ENCODE assay signal across 18 cellular contexts in genomic region chr2:20074001-20074648, GRCh38. TPM values are rescaled to one million over a fixed set of nuclear protein-coding genes. Genes with fewer than 3 reads are reported as not detected.
DNase-seq lines count a peak whose midpoint lies in the region; ATAC-seq and TF ChIP-seq lines count a peak whose summit lies in the region.
"Had no signal": no experiment of that assay in that cellular context is flagged by ENCODE, and none has a peak within 500 bp of the region (broad histone marks: within the 10 kb centered on the region; RNA-seq: fewer than 3 reads in every experiment).

No MANE protein-coding gene starts in this region.

- intact Hi-C loops in body of pancreas (cut with DNase I) = no loop called here
- intact Hi-C loops in gastrocnemius medialis (cut with DNase I; ENCODE audit: low total_unique reads) = no loop called here

- WGBS in body of pancreas, 2 donors = 29 to 31% methylated on average over 9 of the region's 9 CpGs

- DNase-seq in DMS79 (lab: John Stamatoyannopoulos, UW) (peak; percentile 13), NCI-H2029 (lab: John Stamatoyannopoulos, UW) (peak; percentile 72), body of pancreas (peak; percentile 72 to 92 (median 83)), gastrocnemius medialis (no peak), Kasumi-1 (lab: John Stamatoyannopoulos, UW) (no peak), caudate nucleus (lab: John Stamatoyannopoulos, UW) (no peak), SKM-1 treated with dmso at 0.1 percent for 144 hours (lab: John Stamatoyannopoulos, UW; ENCODE audit: unreplicated experiment) (no peak)
- DNase-seq: activated CD4-positive, alpha-beta memory T cell treated with anti-CD3 and anti-CD28 coated beads, Interleukin-2, amount 10 ng/mL, durations not matched to agents 7 days and 5 days; activated effector memory CD4-positive, alpha-beta T cell treated with Interleukin-2 at 50 U/mL for 16 hours; effector CD4-positive, alpha-beta T cell; foreskin keratinocyte; MG63; midbrain; NCI-H524; T-helper 9 cell; upper lobe of left lung had no signal

- ATAC-seq in body of pancreas (peak; percentile 69), gastrocnemius medialis (no peak)
- ATAC-seq: foreskin keratinocyte had no signal

- H3K36me3 ChIP-seq in body of pancreas (replicated peaks in 1 of 2; ENCODE audit: insufficient read depth in 1 of 2, low read depth in 2 of 2) (no peaks in the 10 kb centered on the region), neuron (ENCODE audit: insufficient read depth, low read length) (no peaks in the 10 kb centered on the region), gastrocnemius medialis (no peaks in the 10 kb centered on the region)
- H3K36me3 ChIP-seq: MG63, upper lobe of left lung had no signal

- H3K27me3 ChIP-seq in body of pancreas (no peaks in the 10 kb centered on the region), neuron (ENCODE audit: insufficient read depth, low read length) (no peaks in the 10 kb centered on the region), gastrocnemius medialis (no peaks in the 10 kb centered on the region)
- H3K27me3 ChIP-seq: foreskin keratinocyte, MG63, upper lobe of left lung had no signal

- H3K4me1 ChIP-seq in body of pancreas (peaks cover 33% of the 10 kb centered on the region), neuron (ENCODE audit: insufficient read depth, low read length) (peaks cover 17% of the 10 kb centered on the region), gastrocnemius medialis (no peaks in the 10 kb centered on the region)
- H3K4me1 ChIP-seq: parathyroid adenoma had no signal

- no peaks in the 10 kb centered on the region for H3K9me3 ChIP-seq in body of pancreas
- H3K9me3 ChIP-seq in neuron (ENCODE audit: low read length) = no peaks in the 10 kb centered on the region
- H3K9me3 ChIP-seq in gastrocnemius medialis = no peaks in the 10 kb centered on the region
- H3K9me3 ChIP-seq: MG63, upper lobe of left lung had no signal

- no peak overlapping the region for H3K4me3 ChIP-seq in body of pancreas
- H3K4me3 ChIP-seq in neuron (ENCODE audit: low read length) = no peak overlapping the region
- no peak overlapping the region for H3K4me3 ChIP-seq in gastrocnemius medialis
- H3K4me3 ChIP-seq: MG63, upper lobe of left lung had no signal

- TF ChIP-seq POLR2A in body of pancreas (IDR thresholded peaks at IDR 0.05) (no peak), gastrocnemius medialis (IDR thresholded peaks at IDR 0.05) (no peak)

- in situ Hi-C loops in gastrocnemius medialis (cut with MboI; ENCODE audit: low sequenced_read_pairs in 4 of 4) = loop anchor here in 1 of 4 donors (25.0 kb wide), 1 partner anchor 563 kb away; no protein-coding TSS in a partner anchor

- peak overlapping the region in 3 of 4 donors; percentile 53 to 71 (median 65) for H3K27ac ChIP-seq in body of pancreas
- no peak overlapping the region for H3K27ac ChIP-seq in gastrocnemius medialis
- H3K27ac ChIP-seq in caudate nucleus (ENCODE audit: low read depth, low read length) = no peak overlapping the region
- H3K27ac ChIP-seq: foreskin keratinocyte, parathyroid adenoma had no signal

- peak overlapping the region; percentile 41 for H2AFZ ChIP-seq in neuron (ENCODE audit: low read depth, low read length)
- H2AFZ ChIP-seq: parathyroid adenoma had no signal

- no peak for TF ChIP-seq CTCF in body of pancreas (IDR thresholded peaks at IDR 0.05)
- TF ChIP-seq CTCF in gastrocnemius medialis (IDR thresholded peaks at IDR 0.05 in 4 of 5, conservative IDR thresholded peaks at IDR 0.05 in 1 of 5) = no peak

RNA-seq across cellular contexts. Expression of gene LAPTM4A, which starts 22.7 kb away (rescaled TPM):
- total RNA-seq in body of pancreas (100 to 1,000 TPM in 1 of 2 donors, 10 to 100 TPM in 1; 39.9 to 100 TPM), gastrocnemius medialis (10 to 100 TPM; 53.8 to 62.3 (median 57.4) TPM)

Comparison
In these comparisons a context has a peak if more than half of its experiments do, and no peak if none do; other contexts are left out.
1. DNase-seq: peak in DMS79 (single experiment), NCI-H2029 (single experiment) and body of pancreas (4 of 4); none in gastrocnemius medialis (0 of 2), Kasumi-1 (0 of 2), caudate nucleus (0 of 61) and SKM-1 treated with dmso at 0.1 percent for 144 hours (single experiment).
2. H3K27ac ChIP-seq: peak in body of pancreas (3 of 4); none in gastrocnemius medialis (0 of 4) and caudate nucleus (single experiment).